12 cellular contexts compared by ENCODE assay signal in genomic region chr10:29647483-29647882, GRCh38. TPM values are rescaled to one million over a fixed set of nuclear protein-coding genes. Genes with fewer than 3 reads are reported as not detected.
DNase-seq lines count a peak whose midpoint lies in the region; ATAC-seq lines count a peak whose summit lies in the region.
"Had no signal": no experiment of that assay in that cellular context is flagged by ENCODE, and none has a peak within 500 bp of the region (broad histone marks: within the 10 kb centered on the region; RNA-seq: fewer than 3 reads in every experiment).

No MANE protein-coding gene starts in this region.

- peak overlapping the region; percentile 62 for H3K27ac ChIP-seq in mesenchymal stem cell (ENCODE audit: low read length, poor library complexity, severe bottlenecking)
- H3K27ac ChIP-seq in subcutaneous abdominal adipose tissue (ENCODE audit: low read depth, low read length): peak overlapping the region; percentile 90
- H3K27ac ChIP-seq: 22Rv1, WERI-Rb-1 had no signal

- no peak overlapping the region for H3K4me2 ChIP-seq in mesenchymal stem cell (ENCODE audit: low read length, poor library complexity, severe bottlenecking)

- peaks cover 2% of the 10 kb centered on the region for H3K27me3 Mint-ChIP-seq in activated naive CD8-positive, alpha-beta T cell treated with anti-CD3 and anti-CD28 coated beads, Interleukin-2, amount 10 ng/mL, durations not matched to agents 7 days and 5 days

- H2BK5ac ChIP-seq in mesenchymal stem cell (ENCODE audit: low read depth, low read length, poor library complexity, severe bottlenecking): no peak overlapping the region

- no peaks in the 10 kb centered on the region for H3K36me3 Mint-ChIP-seq in activated naive CD8-positive, alpha-beta T cell treated with anti-CD3 and anti-CD28 coated beads, Interleukin-2, amount 10 ng/mL, durations not matched to agents 7 days and 5 days

- no peak overlapping the region for H2BK120ac ChIP-seq in mesenchymal stem cell (ENCODE audit: low read depth, low read length)

- H3K27me3 ChIP-seq in mesenchymal stem cell (ENCODE audit: control insufficient read depth in 1 of 2, insufficient read depth in 1 of 2, low read length in 2 of 2) (no peaks in the 10 kb centered on the region), subcutaneous abdominal adipose tissue (ENCODE audit: control insufficient read depth in 5 of 5, insufficient read depth in 4 of 5, low read length in 5 of 5) (no peaks in the 10 kb centered on the region)

- no peak overlapping the region for H3K27ac Mint-ChIP-seq in activated naive CD8-positive, alpha-beta T cell treated with anti-CD3 and anti-CD28 coated beads, Interleukin-2, amount 10 ng/mL, durations not matched to agents 7 days and 5 days

- no peak overlapping the region for H3K4ac ChIP-seq in mesenchymal stem cell (ENCODE audit: low read depth in 1 of 2, low read length in 2 of 2)

- H2AFZ ChIP-seq in mesenchymal stem cell (ENCODE audit: low read depth, low read length): no peak overlapping the region

- peak overlapping the region; percentile 15 for H3K4me3 Mint-ChIP-seq in activated naive CD8-positive, alpha-beta T cell treated with anti-CD3 and anti-CD28 coated beads, Interleukin-2, amount 10 ng/mL, durations not matched to agents 7 days and 5 days

- H3K4me3 ChIP-seq in mesenchymal stem cell (ENCODE audit: insufficient read depth in 1 of 2, low read depth in 1 of 2, low read length in 2 of 2): peak overlapping the region in 1 of 2 experiments; percentile 78
- H3K4me3 ChIP-seq in subcutaneous abdominal adipose tissue (ENCODE audit: low read depth in 1 of 5, low read length in 5 of 5): no peak overlapping the region

- H3K9ac ChIP-seq in mesenchymal stem cell (ENCODE audit: low read length): peak overlapping the region; percentile 88
- peak overlapping the region in 2 of 5 donors; percentile 53 to 68 for H3K9ac ChIP-seq in subcutaneous abdominal adipose tissue (ENCODE audit: low read length in 5 of 5)

- WGBS in mesenchymal stem cell: no CpG with 5 or more reads among the region's 5 CpGs

- peaks cover 25% of the 10 kb centered on the region for H3K4me1 ChIP-seq in mesenchymal stem cell (ENCODE audit: control insufficient read depth, insufficient read depth, low read depth, low read length)
- peaks cover 10 to 58% (median 45%) of the 10 kb centered on the region in 5 donors for H3K4me1 ChIP-seq in subcutaneous abdominal adipose tissue (ENCODE audit: control insufficient read depth in 5 of 5, insufficient read depth in 5 of 5, low read length in 5 of 5)

- no peak overlapping the region for H2AK5ac ChIP-seq in mesenchymal stem cell (ENCODE audit: low read length, severe bottlenecking)

- no peak overlapping the region for H3K18ac ChIP-seq in mesenchymal stem cell (ENCODE audit: low read depth in 1 of 2, low read length in 2 of 2)

- ATAC-seq in activated naive CD8-positive, alpha-beta T cell treated with anti-CD3 and anti-CD28 coated beads, Interleukin-2, amount 10 ng/mL, durations not matched to agents 7 days and 5 days (ENCODE audit: low read depth): no peak
- no peak for ATAC-seq in GM18519 (IDR thresholded peaks at IDR 0.05; ENCODE audit: low FRiP score, unreplicated experiment)

- H4K91ac ChIP-seq in mesenchymal stem cell (ENCODE audit: low read length): no peak overlapping the region

- H4K8ac ChIP-seq in mesenchymal stem cell (ENCODE audit: low read length): no peak overlapping the region

- DNase-seq in DMS53 (lab: John Stamatoyannopoulos, UW): peak; percentile 9
- DNase-seq in DMS53 treated with DMSO at 0.1 percent for 48 hours (lab: John Stamatoyannopoulos, UW; ENCODE audit: unreplicated experiment): no peak
- DNase-seq in activated naive CD8-positive, alpha-beta T cell treated with anti-CD3 and anti-CD28 coated beads, Interleukin-2, amount 10 ng/mL, durations not matched to agents 7 days and 5 days: no peak
- DNase-seq in mesenchymal stem cell: no peak
- DNase-seq in RPMI8226: no peak
- no peak for DNase-seq in inferior parietal cortex (ENCODE audit: extremely low spot score)
- DNase-seq: cortex of kidney, NCI-H2029, WERI-Rb-1 had no signal

- H3K14ac ChIP-seq in mesenchymal stem cell (ENCODE audit: low read length in 2 of 2): no peak overlapping the region

- H3K9me3 ChIP-seq in mesenchymal stem cell (ENCODE audit: control insufficient read depth, low read length) (no peaks in the 10 kb centered on the region), subcutaneous abdominal adipose tissue (ENCODE audit: control insufficient read depth in 5 of 5, low read length in 5 of 5) (no peaks in the 10 kb centered on the region)

- peaks cover 6% of the 10 kb centered on the region for H3K79me1 ChIP-seq in mesenchymal stem cell (replicated peaks; ENCODE audit: low read length, poor library complexity, severe bottlenecking)

- H2BK12ac ChIP-seq in mesenchymal stem cell (ENCODE audit: low read length in 2 of 2): no peak overlapping the region

- H3K36me3 ChIP-seq in mesenchymal stem cell (ENCODE audit: control insufficient read depth in 1 of 2, insufficient read depth in 2 of 2, low read depth in 1 of 2, low read length in 2 of 2): peaks cover 4 to 12% of the 10 kb centered on the region in 2 experiments
- no peaks in the 10 kb centered on the region for H3K36me3 ChIP-seq in subcutaneous abdominal adipose tissue (ENCODE audit: control insufficient read depth in 5 of 5, insufficient read depth in 5 of 5, low read length in 5 of 5)
- H3K36me3 ChIP-seq: WERI-Rb-1 had no signal

- peaks cover 39% of the 10 kb centered on the region for H3K4me1 Mint-ChIP-seq in activated naive CD8-positive, alpha-beta T cell treated with anti-CD3 and anti-CD28 coated beads, Interleukin-2, amount 10 ng/mL, durations not matched to agents 7 days and 5 days

- H3K9me3 Mint-ChIP-seq in activated naive CD8-positive, alpha-beta T cell treated with anti-CD3 and anti-CD28 coated beads, Interleukin-2, amount 10 ng/mL, durations not matched to agents 7 days and 5 days: peaks cover 1% of the 10 kb centered on the region

- H2BK15ac ChIP-seq in mesenchymal stem cell (ENCODE audit: low read depth, poor library complexity, severe bottlenecking): no peak overlapping the region

- H3K23ac ChIP-seq in mesenchymal stem cell (ENCODE audit: low read length in 2 of 2): no peak overlapping the region

- POLR2A ChIA-PET in activated naive CD8-positive, alpha-beta T cell treated with anti-CD3 and anti-CD28 coated beads, Interleukin-2, amount 10 ng/mL, durations not matched to agents 7 days and 5 days (lab: Charles Lee): interaction anchor here (0.6 kb wide), 3 partner anchors 18 to 238 kb away, joined by 3 to 5 read pairs (median 3); no protein-coding TSS in a partner anchor

RNA-seq across cellular contexts. Expression of gene SVIL, which starts 12.7 kb away (rescaled TPM):
- total RNA-seq in activated naive CD8-positive, alpha-beta T cell treated with anti-CD3 and anti-CD28 coated beads, Interleukin-2, amount 10 ng/mL, durations not matched to agents 7 days and 5 days: 10 to 100 TPM in 1 of 2 experiments, 1 to 10 TPM in 1; 8.3 to 10.3 TPM
- polyA plus RNA-seq in mesenchymal stem cell (2013, experiment 1 of 2): 67.9 TPM
- polyA plus RNA-seq in mesenchymal stem cell (2013, experiment 2 of 2): 64.2 TPM
